14 cellular contexts compared by ENCODE assay signal in the genomic region with DNA sequence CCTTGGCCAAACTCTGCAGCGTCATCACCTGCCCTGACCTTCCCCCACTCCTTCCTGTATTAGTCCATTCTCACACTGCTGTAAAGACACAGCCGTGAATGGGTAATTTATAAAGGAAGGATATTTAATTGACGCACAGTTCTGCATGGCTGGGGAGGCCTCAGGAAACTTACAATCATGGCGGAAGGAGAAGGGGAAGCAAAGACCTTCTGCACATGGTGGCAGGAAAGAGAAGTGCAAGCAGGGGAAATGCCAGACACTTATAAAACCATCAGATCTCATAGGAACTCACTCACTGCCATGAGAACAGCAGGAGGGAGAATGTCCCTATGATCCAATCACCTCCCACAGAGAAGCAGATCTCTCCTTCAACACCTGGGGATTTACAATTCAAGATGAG.
DNase-seq lines count a peak whose midpoint lies in the region; TF ChIP-seq lines count a peak whose summit lies in the region.
"Had no signal": no experiment of that assay in that cellular context is flagged by ENCODE, and none has a peak within 500 bp of the region (broad histone marks: within the 10 kb centered on the region; RNA-seq: fewer than 3 reads in every experiment).

No MANE protein-coding gene starts in this region.

- intact Hi-C loops in posterior vena cava (cut with DNase I): no loop called here

- no peaks in the 10 kb centered on the region for H3K36me3 ChIP-seq in osteoblast (ENCODE audit: insufficient read depth, low read length)

- H3K27ac Mint-ChIP-seq in HFFc6: no peak overlapping the region
- H3K27ac Mint-ChIP-seq: CD4-positive, alpha-beta T cell had no signal

- no peak overlapping the region for H3K27ac ChIP-seq in osteoblast (ENCODE audit: low read depth, low read length)

- H3K4me1 ChIP-seq in osteoblast (ENCODE audit: insufficient read depth, low read length): peaks cover 7% of the 10 kb centered on the region

- H3K27me3 ChIP-seq in osteoblast (ENCODE audit: insufficient read depth, low read length): no peaks in the 10 kb centered on the region

- no peak overlapping the region for H3K4me2 ChIP-seq in osteoblast (ENCODE audit: insufficient read depth, low read length)
- H3K4me2 ChIP-seq: SK-N-SH had no signal

- H2AFZ ChIP-seq in osteoblast (ENCODE audit: low read length): no peak overlapping the region

- H4K20me1 ChIP-seq in osteoblast (ENCODE audit: insufficient read depth, low read length): no peaks in the 10 kb centered on the region

- H3K27me3 Mint-ChIP-seq in HFFc6 (ENCODE audit: insufficient read depth): peaks cover 11% of the 10 kb centered on the region

- DNase-seq in D341Med (ENCODE audit: low spot score) (peak; percentile 2), HFFc6 (no peak), epithelial cell of proximal tubule (ENCODE audit: low read depth) (no peak), posterior vena cava (ENCODE audit: low spot score) (peak; percentile 24), DMS 273 (lab: John Stamatoyannopoulos, UW; ENCODE audit: unreplicated experiment) (no peak), osteoblast (ENCODE audit: insufficient read length, low spot score, missing footprints) (no peak), foreskin melanocyte (no peak)
- no peak for DNase-seq in activated CD4-positive, alpha-beta T cell treated with anti-CD3 and anti-CD28 coated beads for 4 hours
- DNase-seq: CD4-positive, alpha-beta T cell; NCI-H1092; NCI-H146; NCI-H2081; NCI-H748 treated with DMSO at 0.1 percent for 48 hours; SK-N-SH had no signal

- H3K4me1 Mint-ChIP-seq in HFFc6 (ENCODE audit: low read depth): peaks cover 16% of the 10 kb centered on the region

- H3K36me3 Mint-ChIP-seq in HFFc6 (ENCODE audit: low read depth): no peaks in the 10 kb centered on the region

- no peaks in the 10 kb centered on the region for H3K9me3 ChIP-seq in osteoblast (ENCODE audit: low read depth, low read length)
- H3K9me3 ChIP-seq: SK-N-SH had no signal

- H3K4me3 ChIP-seq in epithelial cell of proximal tubule (ENCODE audit: low read depth, low read length) (no peak overlapping the region), osteoblast (ENCODE audit: insufficient read depth, low read length) (no peak overlapping the region)

- H3K79me2 ChIP-seq in osteoblast (ENCODE audit: insufficient read depth, low read length): no peaks in the 10 kb centered on the region

- H3K4me3 Mint-ChIP-seq in HFFc6: no peak overlapping the region
- H3K4me3 Mint-ChIP-seq: CD4-positive, alpha-beta T cell had no signal

- no peaks in the 10 kb centered on the region for H3K9me3 Mint-ChIP-seq in HFFc6
- H3K9me3 Mint-ChIP-seq: CD4-positive, alpha-beta T cell had no signal

- TF ChIP-seq CTCF in HFFc6 (IDR thresholded peaks at IDR 0.05) (peak; percentile 28; the same call in 1 of the 2 replicates), epithelial cell of proximal tubule (conservative IDR thresholded peaks at IDR 0.05; ENCODE audit: low read depth, low read length) (peak; percentile 19), osteoblast (IDR thresholded peaks at IDR 0.05; ENCODE audit: extremely low read depth, low read depth, low read length) (no peak)

Comparison
In these comparisons a context has a peak if more than half of its experiments do, and no peak if none do; other contexts are left out.
1. DNase-seq: peak in D341Med (single experiment) and posterior vena cava (single experiment); none in HFFc6 (single experiment), epithelial cell of proximal tubule (single experiment), activated CD4-positive, alpha-beta T cell treated with anti-CD3 and anti-CD28 coated beads for 4 hours (0 of 2), DMS 273 (single experiment), osteoblast (single experiment) and foreskin melanocyte (single experiment).